In genomic region chr6:166503167-166503744, GRCh38 we compare ENCODE assay signal across 21 cellular contexts.
"Had no signal": no experiment of that assay in that cellular context is flagged by ENCODE, and none has a peak within 500 bp of the region (broad histone marks: within the 10 kb centered on the region; RNA-seq: fewer than 3 reads in every experiment).

No MANE protein-coding gene starts in this region.

- H3K27me3 ChIP-seq: dorsolateral prefrontal cortex, esophagus muscularis mucosa, foreskin keratinocyte, gastroesophageal sphincter, heart left ventricle, hepatocyte, left lung had no signal

- H2AFZ ChIP-seq: hepatocyte had no signal

- H3K9me3 ChIP-seq: esophagus muscularis mucosa, gastroesophageal sphincter, heart left ventricle, left lung, lower lobe of right lung, mucosa of descending colon had no signal

- DNase-seq: dermis blood vessel endothelial cell; dorsolateral prefrontal cortex; effector CD4-positive, alpha-beta T cell; effector memory CD4-positive, alpha-beta T cell; foreskin keratinocyte; heart left ventricle; hypothalamus; immature natural killer cell; islet precursor cell; kidney; kidney glomerular epithelial cell; left lung; left ventricle myocardium superior; lower lobe of right lung; mesendoderm; mucosa of descending colon; naive B cell had no signal

- H3K27ac ChIP-seq: coronary artery, esophagus muscularis mucosa, foreskin keratinocyte, gastroesophageal sphincter, hepatocyte, left lung, lower lobe of right lung had no signal

- H3K79me2 ChIP-seq: hepatocyte had no signal

- H3K4me1 ChIP-seq: foreskin keratinocyte, left lung, lower lobe of right lung had no signal

- H3K4me2 ChIP-seq: hepatocyte had no signal

- ATAC-seq: gastroesophageal sphincter, left lung, lower lobe of right lung, mucosa of descending colon had no signal

- H3K4me3 ChIP-seq: coronary artery, dorsolateral prefrontal cortex, esophagus muscularis mucosa, gastroesophageal sphincter, heart left ventricle, hepatocyte, left lung, lower lobe of right lung, mucosa of descending colon had no signal
